ENCODE assay signal across 1 cellular context in the genomic region with DNA sequence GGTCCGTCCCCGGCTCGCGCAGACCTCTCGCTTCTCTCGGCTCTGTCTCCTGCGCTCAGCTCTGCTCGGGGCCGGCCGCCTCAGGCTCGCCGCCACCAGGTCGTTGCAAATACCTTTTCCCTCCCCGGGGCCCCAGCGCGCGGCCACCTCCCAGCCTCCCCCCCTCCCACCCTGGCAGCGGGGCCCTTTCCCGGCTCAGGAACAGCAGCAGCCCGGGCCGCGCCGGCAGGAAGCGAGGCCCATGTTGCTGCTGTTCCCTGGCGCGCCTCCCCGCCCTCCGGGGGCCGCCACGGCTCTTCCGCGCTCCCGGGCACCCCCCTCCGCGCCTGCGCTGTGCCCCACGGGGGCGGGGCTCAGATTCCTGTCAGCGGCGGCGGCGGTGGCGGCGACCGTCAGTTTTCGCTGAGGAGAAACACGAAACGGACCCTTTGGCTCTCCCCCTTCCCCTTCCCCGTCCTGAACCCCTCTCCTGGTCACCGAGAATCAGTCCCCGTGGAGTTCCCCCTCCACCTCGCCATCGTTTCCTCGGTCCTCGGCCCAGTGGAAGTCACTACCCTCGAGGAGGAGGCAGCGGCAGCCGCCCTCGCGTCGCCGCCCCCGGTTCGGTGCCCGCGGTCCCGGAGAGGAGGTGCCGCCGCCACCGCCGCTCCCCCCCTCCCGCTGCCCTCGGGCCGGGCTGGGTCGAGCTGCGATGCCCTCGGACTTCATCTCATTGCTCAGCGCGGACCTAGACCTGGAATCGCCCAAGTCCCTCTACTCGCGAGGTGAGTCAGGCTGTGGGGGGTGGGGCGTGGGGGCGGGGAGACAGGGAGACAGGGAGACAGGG.
A peak's percentile ranks its signal among the peaks of the same experiment; 100 is the strongest.
TF ChIP-seq lines count a peak whose summit lies in the region.

A gene with protein sequence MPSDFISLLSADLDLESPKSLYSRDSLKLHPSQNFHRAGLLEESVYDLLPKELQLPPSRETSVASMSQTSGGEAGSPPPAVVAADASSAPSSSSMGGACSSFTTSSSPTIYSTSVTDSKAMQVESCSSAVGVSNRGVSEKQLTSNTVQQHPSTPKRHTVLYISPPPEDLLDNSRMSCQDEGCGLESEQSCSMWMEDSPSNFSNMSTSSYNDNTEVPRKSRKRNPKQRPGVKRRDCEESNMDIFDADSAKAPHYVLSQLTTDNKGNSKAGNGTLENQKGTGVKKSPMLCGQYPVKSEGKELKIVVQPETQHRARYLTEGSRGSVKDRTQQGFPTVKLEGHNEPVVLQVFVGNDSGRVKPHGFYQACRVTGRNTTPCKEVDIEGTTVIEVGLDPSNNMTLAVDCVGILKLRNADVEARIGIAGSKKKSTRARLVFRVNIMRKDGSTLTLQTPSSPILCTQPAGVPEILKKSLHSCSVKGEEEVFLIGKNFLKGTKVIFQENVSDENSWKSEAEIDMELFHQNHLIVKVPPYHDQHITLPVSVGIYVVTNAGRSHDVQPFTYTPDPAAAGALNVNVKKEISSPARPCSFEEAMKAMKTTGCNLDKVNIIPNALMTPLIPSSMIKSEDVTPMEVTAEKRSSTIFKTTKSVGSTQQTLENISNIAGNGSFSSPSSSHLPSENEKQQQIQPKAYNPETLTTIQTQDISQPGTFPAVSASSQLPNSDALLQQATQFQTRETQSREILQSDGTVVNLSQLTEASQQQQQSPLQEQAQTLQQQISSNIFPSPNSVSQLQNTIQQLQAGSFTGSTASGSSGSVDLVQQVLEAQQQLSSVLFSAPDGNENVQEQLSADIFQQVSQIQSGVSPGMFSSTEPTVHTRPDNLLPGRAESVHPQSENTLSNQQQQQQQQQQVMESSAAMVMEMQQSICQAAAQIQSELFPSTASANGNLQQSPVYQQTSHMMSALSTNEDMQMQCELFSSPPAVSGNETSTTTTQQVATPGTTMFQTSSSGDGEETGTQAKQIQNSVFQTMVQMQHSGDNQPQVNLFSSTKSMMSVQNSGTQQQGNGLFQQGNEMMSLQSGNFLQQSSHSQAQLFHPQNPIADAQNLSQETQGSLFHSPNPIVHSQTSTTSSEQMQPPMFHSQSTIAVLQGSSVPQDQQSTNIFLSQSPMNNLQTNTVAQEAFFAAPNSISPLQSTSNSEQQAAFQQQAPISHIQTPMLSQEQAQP (N-terminal part only) (plus strand): TSS at position 356 of the 826 bp plus-strand sequence. CDS start 336 bp downstream, at position 692.

TF ChIP-seq in H1, 55 proteins besides CTCF, POLR2A, EP300 and RAD21:
- TF ChIP-seq NRF1 (IDR thresholded peaks at IDR 0.05; ENCODE audit: low read depth, low read length) (peak; percentile 47), CHD2 (IDR thresholded peaks at IDR 0.05; ENCODE audit: low read length) (peak; percentile 26; the same call in 1 of the 2 replicates), JUND (IDR thresholded peaks at IDR 0.05; ENCODE audit: low read length) (peak; percentile 100), TAF1 (IDR thresholded peaks at IDR 0.05; ENCODE audit: low read depth, low read length) (peak; percentile 90), SP1 (IDR thresholded peaks at IDR 0.05; ENCODE audit: low read depth, low read length) (peak; percentile 43; the same call in 1 of the 2 replicates), GTF2F1 (IDR thresholded peaks at IDR 0.05; ENCODE audit: borderline replicate concordance, low read depth, low read length) (no peak), SP2 (IDR thresholded peaks at IDR 0.05; ENCODE audit: low read length) (no peak), SIN3A (conservative IDR thresholded peaks at IDR 0.05 in 1 of 2, IDR thresholded peaks at IDR 0.05 in 1 of 2; ENCODE audit: low read depth in 1 of 2, low read length in 2 of 2) (peak in 1 of 2 experiments; percentile 93; a peak in 2 of 4 replicates), TBP (IDR thresholded peaks at IDR 0.05; ENCODE audit: low read depth, low read length) (peak; percentile 71), PHF8 (conservative IDR thresholded peaks at IDR 0.05; ENCODE audit: low read depth, low read length) (peak; percentile 75; the same call in 1 of the 2 replicates), ASH2L (IDR thresholded peaks at IDR 0.05; ENCODE audit: low read length) (peak; percentile 76), TAF7 (optimal IDR thresholded peaks at IDR 0.05; ENCODE audit: borderline replicate concordance, low read depth, low read length) (peak; percentile 15), NANOG (IDR thresholded peaks at IDR 0.05; ENCODE audit: insufficient read depth, low read depth, low read length, poor library complexity, severe bottlenecking) (peak; percentile 31), SAP30 (IDR thresholded peaks at IDR 0.05; ENCODE audit: insufficient read depth, insufficient replicate concordance, low read length) (peak; percentile 55), POLR2AphosphoS5 (IDR thresholded peaks at IDR 0.05; ENCODE audit: low read depth, low read length) (no peak; the same call in 1 of the 2 replicates), CTBP2 (IDR thresholded peaks at IDR 0.05; ENCODE audit: borderline replicate concordance, insufficient read depth, insufficient read length, low read length) (no peak), KDM5A (IDR thresholded peaks at IDR 0.05; ENCODE audit: low read length) (peak; percentile 90; the same call in 1 of the 2 replicates), SIX5 (IDR thresholded peaks at IDR 0.05; ENCODE audit: low read depth, low read length) (no peak), YY1 (IDR thresholded peaks at IDR 0.05; ENCODE audit: low read depth, low read length) (peak; percentile 73), SIRT6 (IDR thresholded peaks at IDR 0.05; ENCODE audit: low read length) (no peak), CHD1 (IDR thresholded peaks at IDR 0.05; ENCODE audit: low read depth, low read length) (no peak), MAFK (IDR thresholded peaks at IDR 0.05; ENCODE audit: low read depth, low read length) (no peak), RNF2 (IDR thresholded peaks at IDR 0.05; ENCODE audit: borderline replicate concordance, low read depth, low read length, missing control alignments, poor library complexity, severe bottlenecking) (no peak), CREB1 (IDR thresholded peaks at IDR 0.05) (peak; percentile 68), JUN (IDR thresholded peaks at IDR 0.05; ENCODE audit: low read depth, low read length) (0 out of 2 replicates have a peak, but pooled peaks have one; percentile 19), RBBP5 (IDR thresholded peaks at IDR 0.05; ENCODE audit: borderline replicate concordance, low read depth, low read length) (peak; percentile 86), ZNF274 (IDR thresholded peaks at IDR 0.05; ENCODE audit: borderline replicate concordance, extremely low read depth, low read length) (no peak), KDM4A (IDR thresholded peaks at IDR 0.05; ENCODE audit: low read depth, low read length, severe bottlenecking) (no peak)
- TF ChIP-seq, protein P1, sequence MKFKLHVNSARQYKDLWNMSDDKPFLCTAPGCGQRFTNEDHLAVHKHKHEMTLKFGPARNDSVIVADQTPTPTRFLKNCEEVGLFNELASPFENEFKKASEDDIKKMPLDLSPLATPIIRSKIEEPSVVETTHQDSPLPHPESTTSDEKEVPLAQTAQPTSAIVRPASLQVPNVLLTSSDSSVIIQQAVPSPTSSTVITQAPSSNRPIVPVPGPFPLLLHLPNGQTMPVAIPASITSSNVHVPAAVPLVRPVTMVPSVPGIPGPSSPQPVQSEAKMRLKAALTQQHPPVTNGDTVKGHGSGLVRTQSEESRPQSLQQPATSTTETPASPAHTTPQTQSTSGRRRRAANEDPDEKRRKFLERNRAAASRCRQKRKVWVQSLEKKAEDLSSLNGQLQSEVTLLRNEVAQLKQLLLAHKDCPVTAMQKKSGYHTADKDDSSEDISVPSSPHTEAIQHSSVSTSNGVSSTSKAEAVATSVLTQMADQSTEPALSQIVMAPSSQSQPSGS (IDR thresholded peaks at IDR 0.05; ENCODE audit: low read length): no peak
- TF ChIP-seq, protein P2, sequence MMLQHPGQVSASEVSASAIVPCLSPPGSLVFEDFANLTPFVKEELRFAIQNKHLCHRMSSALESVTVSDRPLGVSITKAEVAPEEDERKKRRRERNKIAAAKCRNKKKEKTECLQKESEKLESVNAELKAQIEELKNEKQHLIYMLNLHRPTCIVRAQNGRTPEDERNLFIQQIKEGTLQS (IDR thresholded peaks at IDR 0.05; ENCODE audit: insufficient read depth, low read depth, low read length): no peak
- TF ChIP-seq, protein P3, sequence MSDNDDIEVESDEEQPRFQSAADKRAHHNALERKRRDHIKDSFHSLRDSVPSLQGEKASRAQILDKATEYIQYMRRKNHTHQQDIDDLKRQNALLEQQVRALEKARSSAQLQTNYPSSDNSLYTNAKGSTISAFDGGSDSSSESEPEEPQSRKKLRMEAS (IDR thresholded peaks at IDR 0.05): peak; percentile 73
- TF ChIP-seq, protein P4, sequence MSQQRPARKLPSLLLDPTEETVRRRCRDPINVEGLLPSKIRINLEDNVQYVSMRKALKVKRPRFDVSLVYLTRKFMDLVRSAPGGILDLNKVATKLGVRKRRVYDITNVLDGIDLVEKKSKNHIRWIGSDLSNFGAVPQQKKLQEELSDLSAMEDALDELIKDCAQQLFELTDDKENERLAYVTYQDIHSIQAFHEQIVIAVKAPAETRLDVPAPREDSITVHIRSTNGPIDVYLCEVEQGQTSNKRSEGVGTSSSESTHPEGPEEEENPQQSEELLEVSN (IDR thresholded peaks at IDR 0.05): peak; percentile 54; the same call in 1 of the 2 replicates
